In genomic region chr6:169724554-169725269, GRCh38 we compare ENCODE assay signal across 8 cellular contexts.
DNase-seq lines count a peak whose midpoint lies in the region; ATAC-seq lines count a peak whose summit lies in the region.

No MANE protein-coding gene starts in this region.

- peak overlapping the region; percentile 64 to 90 for H3K4me3 ChIP-seq in muscle layer of colon (ENCODE audit: low read depth in 1 of 2, low read length in 2 of 2)

- H3K27ac ChIP-seq in epithelial cell of prostate = peak overlapping the region; percentile 53
- H3K27ac ChIP-seq in muscle layer of colon (ENCODE audit: low read depth, low read length) = peak overlapping the region; percentile 81

- peaks cover 15% of the 10 kb centered on the region for H3K4me1 ChIP-seq in muscle layer of colon (ENCODE audit: insufficient read depth, low read length)

- H3K27me3 ChIP-seq in muscle layer of colon (ENCODE audit: control insufficient read depth in 1 of 2, insufficient read depth in 2 of 2, low read length in 2 of 2) = no peaks in the 10 kb centered on the region

- no peaks in the 10 kb centered on the region for H3K36me3 ChIP-seq in muscle layer of colon (ENCODE audit: insufficient read depth, low read length)

- peak; percentile 29 for DNase-seq in SKM-1 treated with dmso at 0.1 percent for 144 hours (lab: John Stamatoyannopoulos, UW; ENCODE audit: unreplicated experiment)
- no peak for DNase-seq in SKM-1 (lab: John Stamatoyannopoulos, UW; ENCODE audit: unreplicated experiment)
- DNase-seq in NCI-H748 (lab: John Stamatoyannopoulos, UW; ENCODE audit: unreplicated experiment) = peak; percentile 86
- peak; percentile 62 for DNase-seq in activated T-cell treated with anti-CD3 and anti-CD28 coated beads for 4 hours
- DNase-seq in epithelial cell of prostate (ENCODE audit: low read depth, low spot score) = no peak
- DNase-seq in stimulated activated effector memory CD8-positive, alpha-beta T cell treated with anti-CD3 and anti-CD28 coated beads, Interleukin-12 subunit alpha, Interleukin-12 subunit beta, amount 100 ng/mL, for 72 hours (ENCODE audit: low spot score in 2 of 2) = peak in 1 of 2 donors; percentile 79

- H3K36me3 Mint-ChIP-seq in stimulated activated effector memory CD8-positive, alpha-beta T cell treated with anti-CD3 and anti-CD28 coated beads, Interleukin-12 subunit alpha, Interleukin-12 subunit beta, amount 100 ng/mL, for 72 hours = peaks cover 31% of the 10 kb centered on the region

- H3K9me3 ChIP-seq in muscle layer of colon (ENCODE audit: low read length) = no peaks in the 10 kb centered on the region

- H3K9ac ChIP-seq in muscle layer of colon (ENCODE audit: low read length) = no peak overlapping the region

- peak overlapping the region; percentile 57 for H3K4me3 Mint-ChIP-seq in stimulated activated effector memory CD8-positive, alpha-beta T cell treated with anti-CD3 and anti-CD28 coated beads, Interleukin-12 subunit alpha, Interleukin-12 subunit beta, amount 100 ng/mL, for 72 hours

- peak overlapping the region; percentile 21 for H3K27ac Mint-ChIP-seq in stimulated activated effector memory CD8-positive, alpha-beta T cell treated with anti-CD3 and anti-CD28 coated beads, Interleukin-12 subunit alpha, Interleukin-12 subunit beta, amount 100 ng/mL, for 72 hours

- peak; percentile 29 for ATAC-seq in HG02973 (IDR thresholded peaks at IDR 0.05; ENCODE audit: unreplicated experiment)
- ATAC-seq in stimulated activated effector memory CD8-positive, alpha-beta T cell treated with anti-CD3 and anti-CD28 coated beads, Interleukin-12 subunit alpha, Interleukin-12 subunit beta, amount 100 ng/mL, for 72 hours = peak; percentile 59

- H3K9me3 Mint-ChIP-seq in stimulated activated effector memory CD8-positive, alpha-beta T cell treated with anti-CD3 and anti-CD28 coated beads, Interleukin-12 subunit alpha, Interleukin-12 subunit beta, amount 100 ng/mL, for 72 hours = no peaks in the 10 kb centered on the region

- peaks cover 27% of the 10 kb centered on the region for H3K4me1 Mint-ChIP-seq in stimulated activated effector memory CD8-positive, alpha-beta T cell treated with anti-CD3 and anti-CD28 coated beads, Interleukin-12 subunit alpha, Interleukin-12 subunit beta, amount 100 ng/mL, for 72 hours

Comparison
In these comparisons a context has a peak if more than half of its experiments do, and no peak if none do; other contexts are left out.
1. DNase-seq: peak in SKM-1 treated with dmso at 0.1 percent for 144 hours (single experiment), NCI-H748 (single experiment) and activated T-cell treated with anti-CD3 and anti-CD28 coated beads for 4 hours (single experiment); none in SKM-1 (single experiment) and epithelial cell of prostate (single experiment).